1 cellular context compared by ENCODE assay signal in genomic region chr6:137323860-137324259, GRCh38.
A peak's percentile ranks its signal among the peaks of the same experiment; 100 is the strongest.
TF ChIP-seq lines count a peak whose summit lies in the region.

No MANE protein-coding gene starts in this region.

TF ChIP-seq in GM12878, 131 proteins besides CTCF, POLR2A, EP300 and RAD21:
- TF ChIP-seq SIX5 (IDR thresholded peaks at IDR 0.05; ENCODE audit: low read depth, low read length, severe bottlenecking) (peak; percentile 56), ELK1 (IDR thresholded peaks at IDR 0.05; ENCODE audit: low read depth, low read length) (no peak), SMARCA5 (IDR thresholded peaks at IDR 0.05) (no peak), E2F8 (IDR thresholded peaks at IDR 0.05; ENCODE audit: low read depth, partially characterized antibody) (no peak), HCFC1 (IDR thresholded peaks at IDR 0.05; ENCODE audit: low read length) (peak; percentile 47), POLR2AphosphoS5 (IDR thresholded peaks at IDR 0.05; ENCODE audit: low read length) (no peak), PBX3 (IDR thresholded peaks at IDR 0.05; ENCODE audit: insufficient replicate concordance, low read depth, low read length) (no peak), ZBTB4 (CRISPR knock-in tag; IDR thresholded peaks at IDR 0.05) (no peak), PAX8 (IDR thresholded peaks at IDR 0.05) (no peak), SP1 (IDR thresholded peaks at IDR 0.05; ENCODE audit: low read depth, low read length) (no peak), CEBPZ (IDR thresholded peaks at IDR 0.05; ENCODE audit: low read depth, low read length) (no peak)
